Comparison of ENCODE assay signal across 8 cellular contexts in genomic region chr4:103019319-103020124, GRCh38. TPM values are rescaled to one million over a fixed set of nuclear protein-coding genes. Genes with fewer than 3 reads are reported as not detected.
DNase-seq lines count a peak whose midpoint lies in the region; ATAC-seq and TF ChIP-seq lines count a peak whose summit lies in the region.

Gene SLC9B1, minus strand, starts transcription at chr4:103019705. Its CDS starts 27,994 bp downstream, at chr4:102991711.

- H3K4me3 ChIP-seq in Jurkat, Clone E6-1 (ENCODE audit: low read length) = peak within 1 kb of the TSS; percentile 70
- peak within 1 kb of the TSS; percentile 34 for H3K4me3 ChIP-seq in RWPE2 (ENCODE audit: severe bottlenecking)
- H3K4me3 ChIP-seq in neural cell (ENCODE audit: low read length) = peak within 1 kb of the TSS; percentile 23

- no peaks in the 10 kb centered on the region for H3F3A ChIP-seq in neural cell (ENCODE audit: insufficient read depth, low read length, poor library complexity, severe bottlenecking)

- no peak for TF ChIP-seq RAD21 in neural cell (conservative IDR thresholded peaks at IDR 0.05)

- DNase-seq in DMS79 treated with DMSO at 0.1 percent for 48 hours (lab: John Stamatoyannopoulos, UW) (peak; percentile 75), RWPE2 (ENCODE audit: low spot score) (peak; percentile 96), activated gamma-delta T cell (lab: John Stamatoyannopoulos, UW) (peak; percentile 90), fibroblast of the conjunctiva (ENCODE audit: low read depth) (peak; percentile 94), stromal cell of bone marrow (ENCODE audit: low read depth) (peak; percentile 92)
- DNase-seq in Jurkat, Clone E6-1 (ENCODE audit: low read depth, low spot score) = peak; percentile 80

- no peaks in the 10 kb centered on the region for H4K20me1 ChIP-seq in neural cell (ENCODE audit: insufficient read depth)

- no peak for TF ChIP-seq EP300 in neural cell (conservative IDR thresholded peaks at IDR 0.05; ENCODE audit: poor library complexity, severe bottlenecking)

- no peaks in the 10 kb centered on the region for H3K79me2 ChIP-seq in neural cell (replicated peaks; ENCODE audit: insufficient read depth, low read length)

- no peaks in the 10 kb centered on the region for H3K27me3 ChIP-seq in RWPE2 (ENCODE audit: insufficient read depth, poor library complexity, severe bottlenecking)
- no peaks in the 10 kb centered on the region for H3K27me3 ChIP-seq in neural cell (ENCODE audit: insufficient read depth, low read depth, low read length)

- H3K9me3 ChIP-seq in RWPE2 (ENCODE audit: severe bottlenecking) = no peaks in the 10 kb centered on the region
- H3K9me3 ChIP-seq in neural cell (ENCODE audit: low read length) = peaks cover 3% of the 10 kb centered on the region

- H3K27ac ChIP-seq in RWPE2 (ENCODE audit: poor library complexity, severe bottlenecking) = peak within 1 kb of the TSS; percentile 62
- H3K27ac ChIP-seq in neural cell (ENCODE audit: low read length) = no peak within 1 kb of the TSS

- no peak within 1 kb of the TSS for H3K9ac ChIP-seq in neural cell (ENCODE audit: low read length)

- H3K36me3 ChIP-seq in RWPE2 (ENCODE audit: low read depth) (no peaks in the 10 kb centered on the region), neural cell (ENCODE audit: insufficient read depth, low read length) (peaks cover 4% of the 10 kb centered on the region)

- no peak within 1 kb of the TSS for H3K4me2 ChIP-seq in neural cell (ENCODE audit: low read length)

- TF ChIP-seq CTCF in RWPE2 (IDR thresholded peaks at IDR 0.05; ENCODE audit: poor library complexity, severe bottlenecking) (no peak), neural cell (IDR thresholded peaks at IDR 0.05; ENCODE audit: poor library complexity, severe bottlenecking) (no peak)

- no peaks in the 10 kb centered on the region for H3K9me2 ChIP-seq in neural cell (ENCODE audit: insufficient read depth, low read length)

- peak; percentile 98 for ATAC-seq in GM21717 (IDR thresholded peaks at IDR 0.05; ENCODE audit: unreplicated experiment)
- ATAC-seq in RWPE2 (ENCODE audit: low read depth) = peak; percentile 96

- no peaks in the 10 kb centered on the region for H3K4me1 ChIP-seq in RWPE2 (ENCODE audit: insufficient read depth, poor library complexity, severe bottlenecking)

- H2AFZ ChIP-seq in neural cell (ENCODE audit: low read depth, low read length) = no peak within 1 kb of the TSS

TF ChIP-seq in neural cell, 6 proteins besides CTCF, POLR2A, EP300 and RAD21:
- no peak for TF ChIP-seq POLR2AphosphoS5 (IDR thresholded peaks at IDR 0.05)
- no peak for TF ChIP-seq REST (IDR thresholded peaks at IDR 0.05; ENCODE audit: borderline replicate concordance)
- TF ChIP-seq TAF1 (IDR thresholded peaks at IDR 0.05; ENCODE audit: low read depth) = no peak
- no peak for TF ChIP-seq EZH2 (IDR thresholded peaks at IDR 0.05; ENCODE audit: borderline replicate concordance, insufficient read depth, low read length, poor library complexity, severe bottlenecking)
- no peak for TF ChIP-seq SMC3 (conservative IDR thresholded peaks at IDR 0.05; ENCODE audit: poor library complexity)
- no peak for TF ChIP-seq MXI1 (conservative IDR thresholded peaks at IDR 0.05; ENCODE audit: poor library complexity, severe bottlenecking)
TF ChIP-seq in neural cell: peak in this region for 0.

RNA-seq across cellular contexts. Expression of gene SLC9B1, which starts in this region (rescaled TPM):
- polyA plus RNA-seq in Jurkat, Clone E6-1 (2012; ENCODE audit: insufficient read depth, insufficient read length) = 4.2 TPM
- not detected in 2 replicates for polyA plus RNA-seq in neural cell
- 1.9 TPM in 1 of 2 replicates, not detected in the other for polyA minus RNA-seq in neural cell
